Comparison of ENCODE assay signal across 28 cellular contexts in the genomic region with DNA sequence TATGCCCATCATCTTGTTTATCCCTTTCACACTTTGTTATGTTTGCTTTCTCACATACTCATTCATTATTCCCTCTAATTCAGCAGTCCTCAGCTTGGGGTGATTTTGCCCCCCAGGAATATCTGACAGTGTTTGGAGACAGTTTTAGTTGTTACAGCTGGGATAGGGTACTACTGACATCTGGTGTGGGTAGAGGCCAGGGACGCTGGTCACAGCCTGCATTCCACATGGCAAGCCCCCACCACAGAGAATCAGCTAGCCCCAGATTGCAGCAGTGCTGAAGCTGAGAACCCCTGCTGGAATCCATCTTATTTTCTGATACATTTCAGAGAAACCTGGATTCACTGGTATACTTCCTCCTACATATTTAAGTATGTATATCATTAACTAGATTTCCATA.
"Had no signal": no experiment of that assay in that cellular context is flagged by ENCODE, and none has a peak within 500 bp of the region (broad histone marks: within the 10 kb centered on the region; RNA-seq: fewer than 3 reads in every experiment).

No MANE protein-coding gene starts in this region.

- H3K4me1 ChIP-seq: esophagus squamous epithelium, gastrocnemius medialis, heart right ventricle, left ventricle myocardium inferior, lower lobe of right lung had no signal

- H3K27ac ChIP-seq: epithelial cell of prostate, esophagus squamous epithelium, gastrocnemius medialis, heart right ventricle, left ventricle myocardium inferior, lower lobe of right lung had no signal

- FAIRE-seq: colon, endometrium, islet of Langerhans, keratinocyte had no signal

- H3K4me3 ChIP-seq: esophagus squamous epithelium, gastrocnemius medialis, heart right ventricle, left ventricle myocardium inferior, lower lobe of right lung, mucosa of descending colon had no signal

- H3K27me3 ChIP-seq: gastrocnemius medialis had no signal

- DNase-seq: cortex of kidney; effector CD8-positive, alpha-beta T cell; effector memory CD8-positive, alpha-beta T cell; endodermal cell; erythroblast; esophagus squamous epithelium; foreskin fibroblast; foreskin melanocyte; gastrocnemius medialis; glutamatergic neuron; head of caudate nucleus; heart right ventricle; hippocampal formation; kidney glomerular epithelial cell; left colon; left ventricle myocardium inferior; lower lobe of right lung; mesenchymal stem cell; mucosa of descending colon; naive B cell; naive thymus-derived CD8-positive, alpha-beta T cell had no signal

- ATAC-seq: effector memory CD8-positive, alpha-beta T cell; esophagus mucosa; gastrocnemius medialis; heart right ventricle; left colon; left lobe of liver; lower lobe of right lung; mucosa of descending colon; naive thymus-derived CD8-positive, alpha-beta T cell had no signal

- H3K36me3 ChIP-seq: esophagus squamous epithelium, gastrocnemius medialis, heart right ventricle, left ventricle myocardium inferior, lower lobe of right lung had no signal

- H3K9me3 ChIP-seq: esophagus squamous epithelium, gastrocnemius medialis, heart right ventricle, left ventricle myocardium inferior, lower lobe of right lung, mucosa of descending colon had no signal
